In the genomic region with DNA sequence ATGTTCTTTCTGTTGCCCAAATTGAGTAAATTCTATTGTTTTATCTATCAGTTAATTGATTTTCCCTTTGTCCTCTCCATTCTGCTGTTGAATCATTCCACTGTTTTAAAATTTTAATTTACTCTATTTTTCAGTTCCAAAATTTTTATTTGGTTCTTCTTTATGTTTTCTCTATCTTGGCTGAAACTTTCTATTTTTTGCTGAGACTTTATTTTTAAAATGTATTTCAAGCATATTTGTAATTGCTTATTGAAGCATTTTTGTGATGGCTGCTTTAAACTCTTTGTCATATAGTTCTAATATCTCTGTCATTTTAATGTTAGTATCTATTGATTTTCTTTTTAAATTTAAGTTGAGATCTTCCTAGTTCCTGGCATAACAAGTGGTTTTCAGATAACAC, we compare ENCODE assay signal across 32 cellular contexts.
"Had no signal": no experiment of that assay in that cellular context is flagged by ENCODE, and none has a peak within 500 bp of the region (broad histone marks: within the 10 kb centered on the region; RNA-seq: fewer than 3 reads in every experiment).

No MANE protein-coding gene starts in this region.

- H3K9ac ChIP-seq: parathyroid adenoma had no signal

- H3K36me3 ChIP-seq: neutrophil, ovary, spleen, stomach, thoracic aorta, thyroid gland, tibial nerve, upper lobe of left lung, vagina had no signal

- FAIRE-seq: urothelium cell line had no signal

- H3K4me1 Mint-ChIP-seq: nephron progenitor cell had no signal

- H3K9me3 ChIP-seq: neutrophil, ovary, psoas muscle, spleen, stomach, thoracic aorta, thyroid gland, tibial nerve, upper lobe of left lung, vagina had no signal

- H3K36me3 Mint-ChIP-seq: naive thymus-derived CD8-positive, alpha-beta T cell; natural killer cell treated with Interleukin-12 subunit alpha and Interleukin-12 subunit beta and Interleukin-15 and Interleukin-18, amount 100 ng/mL, for 72 hours; stimulated activated naive B cell treated with anti-CD40 and anti-IgM and Interleukin-4, amounts not matched to agents 10 μg/mL and 1 μg/mL and 100 μg/mL, for 72 hours had no signal

- H3K4me3 Mint-ChIP-seq: naive thymus-derived CD8-positive, alpha-beta T cell; natural killer cell treated with Interleukin-12 subunit alpha and Interleukin-12 subunit beta and Interleukin-15 and Interleukin-18, amount 100 ng/mL, for 72 hours; nephron progenitor cell; neural crest cell; stimulated activated naive B cell treated with anti-CD40 and anti-IgM and Interleukin-4, amounts not matched to agents 10 μg/mL and 1 μg/mL and 100 μg/mL, for 72 hours; stimulated activated naive CD8-positive, alpha-beta T cell treated with anti-CD3 and anti-CD28 coated beads, Interleukin-15, Interleukin-2, amounts not matched to agents 100 ng/mL and 50 ng/mL, for 24 hours had no signal

- H2AFZ ChIP-seq: parathyroid adenoma had no signal

- H3K4me3 ChIP-seq: ovary, psoas muscle, skin epidermis, smooth muscle cell, spleen, stomach, thoracic aorta, thyroid gland, tibial nerve, upper lobe of left lung, vagina had no signal

- H3K27ac Mint-ChIP-seq: naive thymus-derived CD8-positive, alpha-beta T cell; natural killer cell treated with Interleukin-12 subunit alpha and Interleukin-12 subunit beta and Interleukin-15 and Interleukin-18, amount 100 ng/mL, for 72 hours; nephron progenitor cell; progenitor cell of endocrine pancreas; stimulated activated naive CD8-positive, alpha-beta T cell treated with anti-CD3 and anti-CD28 coated beads, Interleukin-15, Interleukin-2, amounts not matched to agents 100 ng/mL and 50 ng/mL, for 24 hours had no signal

- H3K27me3 ChIP-seq: neutrophil, ovary, spleen, stomach, thyroid gland, tibial nerve, upper lobe of left lung, vagina had no signal

- H3K4me1 ChIP-seq: parathyroid adenoma, psoas muscle, thyroid gland, tibial nerve, vagina had no signal

- ATAC-seq: naive thymus-derived CD8-positive, alpha-beta T cell; natural killer cell treated with Interleukin-12 subunit alpha and Interleukin-12 subunit beta and Interleukin-15 and Interleukin-18, amount 100 ng/mL, for 72 hours; psoas muscle; right cardiac atrium; sciatic nerve; stimulated activated naive B cell treated with anti-CD40 and anti-IgM and Interleukin-4, amounts not matched to agents 10 μg/mL and 1 μg/mL and 100 μg/mL, for 72 hours had no signal

- DNase-seq: naive thymus-derived CD8-positive, alpha-beta T cell; nephron progenitor cell; nucleus accumbens; ovary; posterior cingulate gyrus; psoas muscle; right cardiac atrium; spleen; stimulated activated CD4-positive, alpha-beta T cell treated with anti-CD3 and anti-CD28 coated beads, Interleukin-12 subunit alpha, Interleukin-12 subunit beta, amount 100 ng/mL, for 4 hours; stimulated activated CD4-positive, alpha-beta T cell treated with anti-CD3 and anti-CD28 coated beads, Interleukin-1b, Interleukin-23, amount 100 ng/mL, for 48 hours; stimulated activated CD4-positive, alpha-beta T cell treated with anti-CD3 and anti-CD28 coated beads, Interleukin-4, amount 100 ng/mL, for 1 hour; stimulated activated CD4-positive, alpha-beta T cell treated with anti-CD3 and anti-CD28 coated beads, Interleukin-4, amount 100 ng/mL, for 4 hours; stimulated activated CD8-positive, alpha-beta memory T cell treated with anti-CD3 and anti-CD28 coated beads, Interleukin-4, amount 100 ng/mL, for 48 hours; stimulated activated naive B cell treated with anti-CD40 and anti-IgM and Interleukin-4, amounts not matched to agents 10 μg/mL and 1 μg/mL and 100 μg/mL, for 72 hours; stimulated activated naive CD4-positive, alpha-beta T cell treated with Interleukin-2 at 50 U/mL for 16 hours; stomach; thyroid gland; trophoblast cell; upper lobe of left lung had no signal

- H3K79me2 ChIP-seq: parathyroid adenoma had no signal

- H3K9me3 Mint-ChIP-seq: naive thymus-derived CD8-positive, alpha-beta T cell; natural killer cell treated with Interleukin-12 subunit alpha and Interleukin-12 subunit beta and Interleukin-15 and Interleukin-18, amount 100 ng/mL, for 72 hours; nephron progenitor cell; stimulated activated naive B cell treated with anti-CD40 and anti-IgM and Interleukin-4, amounts not matched to agents 10 μg/mL and 1 μg/mL and 100 μg/mL, for 72 hours; stimulated activated naive CD8-positive, alpha-beta T cell treated with anti-CD3 and anti-CD28 coated beads, Interleukin-15, Interleukin-2, amounts not matched to agents 100 ng/mL and 50 ng/mL, for 24 hours had no signal

- H3K4me2 ChIP-seq: smooth muscle cell had no signal

- H3K27ac ChIP-seq: neutrophil, ovary, parathyroid adenoma, psoas muscle, skin epidermis, spleen, stomach, thoracic aorta, thyroid gland, tibial nerve, upper lobe of left lung, vagina had no signal

- H3K27me3 Mint-ChIP-seq: progenitor cell of endocrine pancreas; stimulated activated naive CD8-positive, alpha-beta T cell treated with anti-CD3 and anti-CD28 coated beads, Interleukin-15, Interleukin-2, amounts not matched to agents 100 ng/mL and 50 ng/mL, for 24 hours had no signal
